8 cellular contexts compared by ENCODE assay signal in the genomic region with DNA sequence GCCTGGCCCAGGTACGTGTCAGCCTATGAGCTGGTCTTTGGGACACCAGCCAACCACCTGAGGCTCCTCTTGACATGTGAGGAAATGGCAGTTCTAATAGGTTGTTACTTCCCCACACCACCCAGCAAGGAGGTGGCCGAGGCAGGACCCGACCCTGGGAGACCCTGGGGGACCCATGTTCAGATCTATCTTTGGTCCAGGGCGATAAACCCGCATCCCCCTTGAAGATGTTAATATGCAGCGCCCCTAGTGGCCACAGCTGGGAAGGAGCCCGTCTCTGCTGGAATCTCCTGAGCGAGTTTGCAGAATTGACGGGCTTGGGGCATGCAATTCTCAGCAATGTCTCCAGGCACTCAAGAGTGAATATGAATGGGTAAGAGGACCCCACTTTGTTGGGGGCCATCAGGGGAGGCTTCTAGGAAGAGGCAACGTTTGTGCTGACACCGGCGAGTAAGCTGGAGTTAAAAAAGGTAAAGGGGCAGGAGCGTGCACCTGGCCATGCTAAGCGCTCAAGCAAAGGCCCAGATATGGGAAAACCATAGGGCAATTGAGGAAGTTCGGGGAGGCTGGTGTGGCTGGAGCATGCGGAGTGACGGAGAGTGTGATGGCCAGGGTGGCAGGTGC. TPM values are rescaled to one million over a fixed set of nuclear protein-coding genes. Genes with fewer than 3 reads are reported as not detected.
DNase-seq lines count a peak whose midpoint lies in the region; ATAC-seq and TF ChIP-seq lines count a peak whose summit lies in the region.

No MANE protein-coding gene starts in this region.

- no peaks in the 10 kb centered on the region for H3K9me3 ChIP-seq in BLaER1
- H3K9me3 ChIP-seq in HEK293 (ENCODE audit: control insufficient read depth, insufficient read depth, low read depth, low read length): no peaks in the 10 kb centered on the region
- H3K9me3 ChIP-seq in thyroid gland: no peaks in the 10 kb centered on the region

- H3K27me3 Mint-ChIP-seq in activated T-helper 1 cell treated with anti-CD3 and anti-CD28 coated beads, Interleukin-12 subunit alpha, Interleukin-12 subunit beta, Interleukin-2, Interleukin-4 antibody, amounts not matched to agents 30 ng/mL and 10 ng/mL and 1 ng/mL, durations not matched to agents 14 hours and 24 hours and 36 hours (ENCODE audit: insufficient read depth): peaks cover 3% of the 10 kb centered on the region

- H3K36me3 ChIP-seq in BLaER1 (peaks cover 15% of the 10 kb centered on the region), HEK293 (ENCODE audit: control insufficient read depth in 2 of 2, insufficient read depth in 1 of 2, low read length in 2 of 2) (no peaks in the 10 kb centered on the region), thyroid gland (no peaks in the 10 kb centered on the region)

- H3K27me3 ChIP-seq in BLaER1 (peaks cover 6% of the 10 kb centered on the region; the same call in 1 of the 2 replicates), thyroid gland (no peaks in the 10 kb centered on the region)

- CTCF ChIA-PET in HEK293 (lab: Yijun Ruan, JAX): interaction anchor here (0.5 to 6.5 kb wide), 38 partner anchors 7 to 980 kb away, joined by 3 to 60 read pairs (median 4); a partner anchor contains a TSS

- peaks cover 19% of the 10 kb centered on the region for H3K36me3 Mint-ChIP-seq in activated T-helper 1 cell treated with anti-CD3 and anti-CD28 coated beads, Interleukin-12 subunit alpha, Interleukin-12 subunit beta, Interleukin-2, Interleukin-4 antibody, amounts not matched to agents 30 ng/mL and 10 ng/mL and 1 ng/mL, durations not matched to agents 14 hours and 24 hours and 36 hours (ENCODE audit: low read depth)

- intact Hi-C loops in activated T-helper 1 cell treated with anti-CD3 and anti-CD28 coated beads, Interleukin-12 subunit alpha, Interleukin-12 subunit beta, Interleukin-2, Interleukin-4 antibody, amounts not matched to agents 30 ng/mL and 10 ng/mL and 1 ng/mL, durations not matched to agents 14 hours and 24 hours and 36 hours (cut with micrococcal nuclease): loop anchor here (1.0 to 5.0 kb wide), 2 partner anchors 9 to 226 kb away; no protein-coding TSS in a partner anchor
- intact Hi-C loops in thyroid gland (cut with DNase I): no loop called here

- TF ChIP-seq POLR2A in thyroid gland (IDR thresholded peaks at IDR 0.05): no peak

- H3K9ac ChIP-seq in BLaER1: no peak overlapping the region

- WGBS in thyroid gland, 2 donors: 22 to 24% methylated on average over 16 to 17 of the region's 17 CpGs

- H3K27ac ChIP-seq in BLaER1 (no peak overlapping the region), HEK293 (ENCODE audit: extremely low read depth, low read depth, low read length) (no peak overlapping the region), thyroid gland (no peak overlapping the region)

- peak overlapping the region; percentile 9 for H3K27ac Mint-ChIP-seq in activated T-helper 1 cell treated with anti-CD3 and anti-CD28 coated beads, Interleukin-12 subunit alpha, Interleukin-12 subunit beta, Interleukin-2, Interleukin-4 antibody, amounts not matched to agents 30 ng/mL and 10 ng/mL and 1 ng/mL, durations not matched to agents 14 hours and 24 hours and 36 hours

- TF ChIP-seq CTCF in HEK293 (tag by site-specific recombination; IDR thresholded peaks at IDR 0.05) (peak; percentile 50; the same call in 1 of the 2 replicates), fibroblast of pulmonary artery (IDR thresholded peaks at IDR 0.05; ENCODE audit: low read length, missing control alignments) (peak; percentile 86), thyroid gland (IDR thresholded peaks at IDR 0.05) (peak; percentile 65 to 96 (median 84))

- DNase-seq in RPMI8226: peak; percentile 87
- peak; percentile 71 for DNase-seq in activated T-helper 1 cell treated with anti-CD3 and anti-CD28 coated beads, Interleukin-12 subunit alpha, Interleukin-12 subunit beta, Interleukin-2, Interleukin-4 antibody, amounts not matched to agents 30 ng/mL and 10 ng/mL and 1 ng/mL, durations not matched to agents 14 hours and 24 hours and 36 hours (ENCODE audit: low spot score)
- peak; percentile 72 for DNase-seq in fibroblast of pulmonary artery (ENCODE audit: low read depth)
- DNase-seq in occipital lobe (lab: John Stamatoyannopoulos, UW): peak; percentile 13
- DNase-seq in thyroid gland: peak; percentile 68 to 77

- ATAC-seq in GM21360 (IDR thresholded peaks at IDR 0.05; ENCODE audit: unreplicated experiment): no peak

- no peaks in the 10 kb centered on the region for H4K20me1 ChIP-seq in BLaER1

- peak overlapping the region; percentile 43 for H3K4me3 Mint-ChIP-seq in activated T-helper 1 cell treated with anti-CD3 and anti-CD28 coated beads, Interleukin-12 subunit alpha, Interleukin-12 subunit beta, Interleukin-2, Interleukin-4 antibody, amounts not matched to agents 30 ng/mL and 10 ng/mL and 1 ng/mL, durations not matched to agents 14 hours and 24 hours and 36 hours

- no peaks in the 10 kb centered on the region for H3K9me3 Mint-ChIP-seq in activated T-helper 1 cell treated with anti-CD3 and anti-CD28 coated beads, Interleukin-12 subunit alpha, Interleukin-12 subunit beta, Interleukin-2, Interleukin-4 antibody, amounts not matched to agents 30 ng/mL and 10 ng/mL and 1 ng/mL, durations not matched to agents 14 hours and 24 hours and 36 hours

- H3K4me1 Mint-ChIP-seq in activated T-helper 1 cell treated with anti-CD3 and anti-CD28 coated beads, Interleukin-12 subunit alpha, Interleukin-12 subunit beta, Interleukin-2, Interleukin-4 antibody, amounts not matched to agents 30 ng/mL and 10 ng/mL and 1 ng/mL, durations not matched to agents 14 hours and 24 hours and 36 hours (ENCODE audit: low read depth): peaks cover 45% of the 10 kb centered on the region

- H3K4me3 ChIP-seq in BLaER1: no peak overlapping the region
- no peak overlapping the region for H3K4me3 ChIP-seq in HEK293 (ENCODE audit: low read depth, low read length)
- no peak overlapping the region for H3K4me3 ChIP-seq in fibroblast of pulmonary artery (replicated peaks; ENCODE audit: low read depth, low read length)
- no peak overlapping the region for H3K4me3 ChIP-seq in thyroid gland (replicated peaks in 1 of 3)

- H3K4me1 ChIP-seq in BLaER1: peaks cover 60% of the 10 kb centered on the region
- no peaks in the 10 kb centered on the region for H3K4me1 ChIP-seq in HEK293 (ENCODE audit: control insufficient read depth, insufficient read depth, low read length)
- no peaks in the 10 kb centered on the region for H3K4me1 ChIP-seq in thyroid gland

- H3K4me2 ChIP-seq in BLaER1: peak overlapping the region; percentile 89

- POLR2A ChIA-PET in HEK293 (lab: Yijun Ruan, JAX): interaction anchor here (0.7 kb wide), 1 partner anchor 65 kb away, joined by 3 read pairs; a partner anchor contains a TSS

TF ChIP-seq in HEK293, 187 proteins besides CTCF, POLR2A, EP300 and RAD21:
- TF ChIP-seq ZFP37 (tag by site-specific recombination; IDR thresholded peaks at IDR 0.05) (no peak), ZNF132 (tag by site-specific recombination; IDR thresholded peaks at IDR 0.05; ENCODE audit: borderline replicate concordance) (no peak), SCRT1 (tag by site-specific recombination; IDR thresholded peaks at IDR 0.05; ENCODE audit: borderline replicate concordance) (peak; percentile 59; the same call in 1 of the 2 replicates), GLIS1 (tag by site-specific recombination; IDR thresholded peaks at IDR 0.05) (peak; percentile 80), SCRT2 (tag by site-specific recombination; IDR thresholded peaks at IDR 0.05) (peak; percentile 92), ZNF600 (tag by site-specific recombination; IDR thresholded peaks at IDR 0.05) (0 out of 2 replicates have a peak, but pooled peaks have one; percentile 25)

RNA-seq across cellular contexts. Expression of a gene that starts 1.5 kb away (rescaled TPM):
- 45.6 and 50.9 TPM in 2 replicates for total RNA-seq in activated T-helper 1 cell treated with anti-CD3 and anti-CD28 coated beads, Interleukin-12 subunit alpha, Interleukin-12 subunit beta, Interleukin-2, Interleukin-4 antibody, amounts not matched to agents 30 ng/mL and 10 ng/mL and 1 ng/mL, durations not matched to agents 14 hours and 24 hours and 36 hours
- total RNA-seq in occipital lobe (1.7 TPM), thyroid gland (10 to 100 TPM in 1 of 4 donors, 1 to 10 TPM in 3; 5.1 to 21.5 (median 6.0) TPM)

RNA-seq across cellular contexts. Expression of a gene that starts 31.8 kb away (rescaled TPM):
- 3.2 and 3.3 TPM in 2 replicates for total RNA-seq in activated T-helper 1 cell treated with anti-CD3 and anti-CD28 coated beads, Interleukin-12 subunit alpha, Interleukin-12 subunit beta, Interleukin-2, Interleukin-4 antibody, amounts not matched to agents 30 ng/mL and 10 ng/mL and 1 ng/mL, durations not matched to agents 14 hours and 24 hours and 36 hours
- total RNA-seq in occipital lobe (46.0 TPM), thyroid gland (10 to 100 TPM in 3 of 4 donors, 1 to 10 TPM in 1; 7.6 to 20.9 (median 14.7) TPM)

RNA-seq across cellular contexts. Expression of a gene that starts 51.7 kb away (rescaled TPM):
- not detected in 2 replicates for total RNA-seq in activated T-helper 1 cell treated with anti-CD3 and anti-CD28 coated beads, Interleukin-12 subunit alpha, Interleukin-12 subunit beta, Interleukin-2, Interleukin-4 antibody, amounts not matched to agents 30 ng/mL and 10 ng/mL and 1 ng/mL, durations not matched to agents 14 hours and 24 hours and 36 hours
- total RNA-seq in occipital lobe (not detected), thyroid gland (not detected)

Comparison
In these comparisons a context has a peak if more than half of its experiments do, and no peak if none do; other contexts are left out.
1. DNase-seq: peak in every context shown above with its lines; median percentile 87 in RPMI8226; 72 in thyroid gland; 72 in fibroblast of pulmonary artery; 71 in activated T-helper 1 cell treated with anti-CD3 and anti-CD28 coated beads, Interleukin-12 subunit alpha, Interleukin-12 subunit beta, Interleukin-2, Interleukin-4 antibody, amounts not matched to agents 30 ng/mL and 10 ng/mL and 1 ng/mL, durations not matched to agents 14 hours and 24 hours and 36 hours; 13 in occipital lobe.